ENCODE assay signal across 10 cellular contexts in genomic region chr15:52111517-52112202, GRCh38. TPM values are rescaled to one million over a fixed set of nuclear protein-coding genes. Genes with fewer than 3 reads are reported as not detected.
DNase-seq lines count a peak whose midpoint lies in the region; ATAC-seq and TF ChIP-seq lines count a peak whose summit lies in the region.
"Had no signal": no experiment of that assay in that cellular context is flagged by ENCODE, and none has a peak within 500 bp of the region (broad histone marks: within the 10 kb centered on the region; RNA-seq: fewer than 3 reads in every experiment).

No MANE protein-coding gene starts in this region.

- ATAC-seq in IMR-90 (ENCODE audit: low read depth) (no peak), HG03108 (IDR thresholded peaks at IDR 0.05; ENCODE audit: unreplicated experiment) (no peak)

- H3K9me3 ChIP-seq in Caco-2 (no peaks in the 10 kb centered on the region), IMR-90 (ENCODE audit: control insufficient read depth, insufficient read depth, low read length) (no peaks in the 10 kb centered on the region)

- H4K20me1 ChIP-seq in IMR-90 (ENCODE audit: insufficient read depth, low read length): no peaks in the 10 kb centered on the region

- H3K27ac ChIP-seq in IMR-90 (ENCODE audit: insufficient read depth, low read length): no peak overlapping the region
- H3K27ac ChIP-seq in rectal smooth muscle tissue (ENCODE audit: low read depth, low read length): no peak overlapping the region

- H3K9me3 Mint-ChIP-seq in Caco-2 (ENCODE audit: unreplicated experiment): no peaks in the 10 kb centered on the region
- peaks cover 0 to 3% (median 0%) of the 10 kb centered on the region in 6 donors for H3K9me3 Mint-ChIP-seq in immature natural killer cell
- H3K9me3 Mint-ChIP-seq in mesothelial cell of epicardium: no peaks in the 10 kb centered on the region

- H2AK5ac ChIP-seq in IMR-90 (ENCODE audit: low read depth, low read length): no peak overlapping the region

- no peak overlapping the region for H3K14ac ChIP-seq in IMR-90 (replicated peaks; ENCODE audit: low read depth, low read length)

- CTCF ChIA-PET in Caco-2 (lab: Charles Lee) (interaction anchor here (0.6 to 0.7 kb wide), 4 partner anchors 15 to 145 kb away, joined by 4 to 7 read pairs (median 4); no protein-coding TSS in a partner anchor), IMR-90 (lab: Yijun Ruan, JAX) (no interaction called here)

- no peak overlapping the region for H3K18ac ChIP-seq in IMR-90 (ENCODE audit: low read depth, low read length)

- no peak overlapping the region for H3K23ac ChIP-seq in IMR-90 (ENCODE audit: low read depth, low read length)

- H3K27ac Mint-ChIP-seq in Caco-2 (ENCODE audit: unreplicated experiment) (no peak overlapping the region), immature natural killer cell (no peak overlapping the region), mesothelial cell of epicardium (no peak overlapping the region)

- TF ChIP-seq RAD21 in IMR-90 (IDR thresholded peaks at IDR 0.05; ENCODE audit: low read length): no peak

- no peak overlapping the region for H4K8ac ChIP-seq in IMR-90 (ENCODE audit: low read depth in 2 of 2, low read length in 2 of 2)

- H3K4me1 ChIP-seq in Caco-2: peaks cover 19% of the 10 kb centered on the region
- peaks cover 4% of the 10 kb centered on the region for H3K4me1 ChIP-seq in IMR-90 (ENCODE audit: control insufficient read depth, insufficient read depth, low read length)
- no peaks in the 10 kb centered on the region for H3K4me1 ChIP-seq in rectal smooth muscle tissue (ENCODE audit: control insufficient read depth, insufficient read depth, low read length)

- no peaks in the 10 kb centered on the region for H3K27me3 ChIP-seq in Caco-2 (replicated peaks; ENCODE audit: control insufficient read depth, insufficient read depth, low read length)
- H3K27me3 ChIP-seq in IMR-90 (ENCODE audit: control insufficient read depth, insufficient read depth, low read length): peaks cover 34% of the 10 kb centered on the region
- no peaks in the 10 kb centered on the region for H3K27me3 ChIP-seq in rectal smooth muscle tissue (ENCODE audit: control insufficient read depth, insufficient read depth, low read length)

- H3K4me2 ChIP-seq in IMR-90 (ENCODE audit: low read depth, low read length): peak overlapping the region; percentile 83; the same call in 1 of the 2 replicates

- H3K4me1 Mint-ChIP-seq in Caco-2 (ENCODE audit: low read depth, unreplicated experiment) (peaks cover 11% of the 10 kb centered on the region), immature natural killer cell (no peaks in the 10 kb centered on the region), mesothelial cell of epicardium (no peaks in the 10 kb centered on the region)

- H4K5ac ChIP-seq in IMR-90 (ENCODE audit: low read depth, low read length): no peak overlapping the region

- BruUV-seq in Caco-2 (replicated peaks; lab: Mats Ljungman, UMichigan): no TSS peak
- no TSS peak for BruUV-seq in IMR-90 (replicated peaks; lab: Mats Ljungman, UMichigan)

- POLR2A ChIA-PET in Caco-2 (lab: Charles Lee): interaction anchor here (0.6 to 1.3 kb wide), 4 partner anchors 40 to 619 kb away, joined by 3 to 5 read pairs (median 4); no protein-coding TSS in a partner anchor
- POLR2A ChIA-PET in IMR-90 (lab: Charles Lee; ENCODE audit: unreplicated experiment): no interaction called here

- no peak for TF ChIP-seq POLR2A in IMR-90 (IDR thresholded peaks at IDR 0.05; ENCODE audit: low read depth, low read length)

- no peaks in the 10 kb centered on the region for H3K36me3 ChIP-seq in Caco-2 (ENCODE audit: control insufficient read depth, insufficient read depth, low read length)
- no peaks in the 10 kb centered on the region for H3K36me3 ChIP-seq in IMR-90 (ENCODE audit: control insufficient read depth, insufficient read depth, low read length)
- H3K36me3 ChIP-seq in rectal smooth muscle tissue (ENCODE audit: control insufficient read depth, insufficient read depth, low read length): no peaks in the 10 kb centered on the region

- H4K91ac ChIP-seq in IMR-90 (ENCODE audit: insufficient read depth, low read depth, low read length): no peak overlapping the region

- H3K9me1 ChIP-seq in IMR-90 (ENCODE audit: insufficient read depth, low read length): no peaks in the 10 kb centered on the region

- WGBS in IMR-90 (ENCODE audit: extremely low coverage in 2 of 2, insufficient read length in 1 of 2), 2 experiments: 62% methylated on average over 18 of the region's 32 CpGs; no CpG with 5 or more reads in 1 of the 2 experiments

- H2AK9ac ChIP-seq in IMR-90 (replicated peaks; ENCODE audit: low read depth, low read length, poor library complexity): no peak overlapping the region

- H2AFZ ChIP-seq in IMR-90 (replicated peaks; ENCODE audit: low read length, poor library complexity): peak overlapping the region; percentile 92

- no peak overlapping the region for H2BK15ac ChIP-seq in IMR-90 (ENCODE audit: low read depth, low read length)

- no peak overlapping the region for H2BK5ac ChIP-seq in IMR-90 (ENCODE audit: low read depth, low read length, poor library complexity, severe bottlenecking)

- in situ Hi-C loops in IMR-90 (cut with MboI; ENCODE audit: low sequenced_read_pairs): no loop called here

- H2BK120ac ChIP-seq in IMR-90 (ENCODE audit: low read depth, low read length): no peak overlapping the region

- TF ChIP-seq CTCF in Caco-2 (IDR thresholded peaks at IDR 0.05; ENCODE audit: insufficient read depth in 1 of 2, low read depth in 1 of 2, low read length in 1 of 2, severe bottlenecking in 1 of 2, unreplicated experiment in 1 of 2): no peak
- TF ChIP-seq CTCF in IMR-90 (conservative IDR thresholded peaks at IDR 0.05; ENCODE audit: low read depth, low read length): no peak
- no peak for TF ChIP-seq CTCF in epithelial cell of proximal tubule (conservative IDR thresholded peaks at IDR 0.05; ENCODE audit: low read depth, low read length)
- no peak for TF ChIP-seq CTCF in mesothelial cell of epicardium (IDR thresholded peaks at IDR 0.05; ENCODE audit: unreplicated experiment)

- no peaks in the 10 kb centered on the region for H3K79me1 ChIP-seq in IMR-90 (ENCODE audit: low read depth in 1 of 2, low read length in 2 of 2)

- DNase-seq in Caco-2 (no peak), IMR-90 (no peak), epithelial cell of proximal tubule (ENCODE audit: low read depth) (no peak), immature natural killer cell (no peak), mesothelial cell of epicardium (ENCODE audit: low spot score in 2 of 2, unreplicated experiment in 2 of 2) (no peak), GM19240 (ENCODE audit: insufficient read length, low spot score) (no peak)
- DNase-seq: NCI-H1417 treated with DMSO at 0.1 percent for 48 hours had no signal

- dilution Hi-C loops in IMR-90 (cut with HindIII; ENCODE audit: low sequenced_read_pairs, unreplicated experiment): no loop called here

- H3K36me3 Mint-ChIP-seq in Caco-2 (ENCODE audit: insufficient read depth, unreplicated experiment) (no peaks in the 10 kb centered on the region), immature natural killer cell (no peaks in the 10 kb centered on the region), mesothelial cell of epicardium (no peaks in the 10 kb centered on the region)

- peak overlapping the region; percentile 75 for H3K4me3 Mint-ChIP-seq in Caco-2 (ENCODE audit: unreplicated experiment)
- no peak overlapping the region for H3K4me3 Mint-ChIP-seq in immature natural killer cell
- H3K4me3 Mint-ChIP-seq in mesothelial cell of epicardium: no peak overlapping the region

- H3K4me3 ChIP-seq in Caco-2 (ENCODE audit: low read depth, low read length) (peak overlapping the region; percentile 65), IMR-90 (ENCODE audit: insufficient read depth, low read depth, low read length) (no peak overlapping the region; the same call in 1 of the 2 replicates), epithelial cell of proximal tubule (ENCODE audit: low read depth, low read length) (peak overlapping the region; percentile 51), rectal smooth muscle tissue (ENCODE audit: low read length) (peak overlapping the region; percentile 51)

- no peak overlapping the region for H3K56ac ChIP-seq in IMR-90 (ENCODE audit: extremely low read depth, insufficient read depth, low read length)

- H2BK20ac ChIP-seq in IMR-90 (ENCODE audit: low read depth, low read length): no peak overlapping the region

- intact Hi-C loops in Caco-2 (cut with micrococcal nuclease; ENCODE audit: unreplicated experiment): loop anchor here (5.0 kb wide), 1 partner anchor 34 kb away; no protein-coding TSS in a partner anchor
- intact Hi-C loops in IMR-90 (cut with micrococcal nuclease): no loop called here

- H3K9ac ChIP-seq in IMR-90 (ENCODE audit: low read depth, low read length) (no peak overlapping the region), rectal smooth muscle tissue (ENCODE audit: low read length) (no peak overlapping the region)

- H3K27me3 Mint-ChIP-seq in Caco-2 (ENCODE audit: insufficient read depth, unreplicated experiment) (no peaks in the 10 kb centered on the region), immature natural killer cell (ENCODE audit: low read depth in 3 of 3) (peaks cover 6 to 13% (median 7%) of the 10 kb centered on the region in 3 donors), mesothelial cell of epicardium (ENCODE audit: low read depth) (peaks cover 10% of the 10 kb centered on the region)

- no peak overlapping the region for H3K4ac ChIP-seq in IMR-90 (ENCODE audit: low read depth, low read length)

TF ChIP-seq in IMR-90, 13 proteins besides CTCF, POLR2A, EP300 and RAD21:
- TF ChIP-seq CEBPB (IDR thresholded peaks at IDR 0.05; ENCODE audit: low read depth, low read length): no peak

RNA-seq across cellular contexts. Expression of gene BCL2L10, which starts 0.9 kb away (rescaled TPM):
- total RNA-seq in Caco-2 (2022) (4.3 and 6.5 TPM in 2 replicates), IMR-90 (2012; rRNA removed) (not detected in 2 replicates), epithelial cell of proximal tubule (0.51 and 0.58 TPM in 2 replicates), mesothelial cell of epicardium (0.36 TPM in 1 of 3 replicates, not detected in the others)
- polyA plus RNA-seq in IMR-90 (2012; rRNA removed) (not detected in 2 replicates), immature natural killer cell (not detected)
- 0.07 and 0.08 TPM in 2 replicates for polyA plus RNA-seq in IMR-90 (2012; cell fraction: cytosol; rRNA removed)
- polyA plus RNA-seq in IMR-90 (2012; cell fraction: nucleus; rRNA removed; ENCODE audit: low replicate concordance): 0.10 and 0.31 TPM in 2 replicates
- total RNA-seq: G401 had no signal
